ENCODE assay signal across 8 cellular contexts in genomic region chr1:109399326-109399957, GRCh38. TPM values are rescaled to one million over a fixed set of nuclear protein-coding genes. Genes with fewer than 3 reads are reported as not detected.
DNase-seq lines count a peak whose midpoint lies in the region; ATAC-seq, FAIRE-seq and TF ChIP-seq lines count a peak whose summit lies in the region.

No MANE protein-coding gene starts in this region.

- H3K27ac ChIP-seq in OCI-LY7 (ENCODE audit: low read depth, low read length, poor library complexity, severe bottlenecking) (no peak overlapping the region), HepG2 (ENCODE audit: extremely low read length, insufficient read depth, low read length) (peak overlapping the region; percentile 61)

- BruUV-seq in OCI-LY7 (replicated peaks; lab: Mats Ljungman, UMichigan): no TSS peak
- no TSS peak for BruUV-seq in HepG2 (replicated peaks; lab: Mats Ljungman, UMichigan)

- 53% methylated on average over 2 of the region's 2 CpGs for WGBS in HepG2 (ENCODE audit: low lambda C conversion rate)

- H3K27ac Mint-ChIP-seq in chondrocyte (ENCODE audit: unreplicated experiment): peak overlapping the region; percentile 55

- CTCF ChIA-PET in OCI-LY7 (lab: Charles Lee; ENCODE audit: unreplicated experiment) (interaction anchor here (0.5 to 2.6 kb wide), 5 partner anchors 116 to 532 kb away, joined by 3 to 12 read pairs (median 4); partner anchors contain the start of gene PSRC1), HepG2 (lab: Yijun Ruan, JAX; ENCODE audit: low intra/inter-chr PET ratio, low total read pairs) (interaction anchor here (1.3 to 4.5 kb wide), 3 partner anchors 122 to 160 kb away, joined by 4 to 76 read pairs (median 18); no protein-coding TSS in a partner anchor)

- no peak overlapping the region for H2AFZ ChIP-seq in OCI-LY7 (ENCODE audit: low read length)
- H2AFZ ChIP-seq in HepG2 (ENCODE audit: low read length): no peak overlapping the region

- H3K4me3 ChIP-seq in OCI-LY7 (ENCODE audit: low read depth, low read length, poor library complexity, severe bottlenecking): no peak overlapping the region
- H3K4me3 ChIP-seq in HepG2 (replicated peaks in 1 of 3; ENCODE audit: insufficient read depth in 1 of 3, low read depth in 2 of 3, low read length in 3 of 3): no peak overlapping the region

- H3K36me3 ChIP-seq in OCI-LY7 (ENCODE audit: insufficient read depth, low read length) (peaks cover 49% of the 10 kb centered on the region), HepG2 (replicated peaks in 1 of 2; ENCODE audit: control insufficient read depth in 1 of 2, insufficient read depth in 2 of 2, low read length in 2 of 2) (peaks cover 7 to 17% of the 10 kb centered on the region in 2 experiments; a peak in 4 of 5 replicates)

- no peaks in the 10 kb centered on the region for H3K9me3 Mint-ChIP-seq in chondrocyte (ENCODE audit: low read depth)

- TF ChIP-seq CTCF in OCI-LY7 (conservative IDR thresholded peaks at IDR 0.05; ENCODE audit: low read length) (peak; percentile 92), chondrocyte (IDR thresholded peaks at IDR 0.05) (peak; percentile 92), HepG2 (CRISPR knock-in tag; IDR thresholded peaks at IDR 0.05) (peak; percentile 69)

- intact Hi-C loops in OCI-LY7 (cut with micrococcal nuclease; ENCODE audit: unreplicated experiment) (loop anchor here (1.0 to 10.0 kb wide), 6 partner anchors 57 to 295 kb away; no protein-coding TSS in a partner anchor), HepG2 (cut with micrococcal nuclease; ENCODE audit: unreplicated experiment) (loop anchor here (1.0 to 10.0 kb wide), 3 partner anchors 47 to 305 kb away; partner anchors contain the start of gene TMEM167B)

- H3K9ac ChIP-seq in HepG2 (ENCODE audit: insufficient read depth, low read depth, low read length): no peak overlapping the region; the same call in 1 of the 2 replicates

- in situ Hi-C loops in HepG2 (cut with HindIII; ENCODE audit: extremely low pct_ligation_motif_present, low pct_unique_long_range_greater_than_20kb): no loop called here

- no peaks in the 10 kb centered on the region for H3K27me3 Mint-ChIP-seq in chondrocyte (ENCODE audit: low read depth)

- DNase-seq in Daoy (ENCODE audit: low read depth) (peak; percentile 63), Kasumi-1 (lab: John Stamatoyannopoulos, UW) (peak; percentile 76 to 89), OCI-LY7 (ENCODE audit: low spot score) (peak; percentile 77), chondrocyte (ENCODE audit: low spot score) (no peak), HepG2 (ENCODE audit: low spot score) (peak; percentile 72)

- H4K20me1 ChIP-seq in OCI-LY7 (ENCODE audit: insufficient read depth, low read length) (peaks cover 6% of the 10 kb centered on the region; the same call in 1 of the 2 replicates), HepG2 (ENCODE audit: insufficient read depth, low read length) (no peaks in the 10 kb centered on the region)

- H3K9me2 ChIP-seq in OCI-LY7 (ENCODE audit: insufficient read depth, low read length): no peaks in the 10 kb centered on the region

- H3K4me1 Mint-ChIP-seq in chondrocyte (ENCODE audit: low read depth): peaks cover 44% of the 10 kb centered on the region

- POLR2A ChIA-PET in OCI-LY7 (lab: Charles Lee) (interaction anchor here (0.6 to 6.4 kb wide), 8 partner anchors 8 to 300 kb away, joined by 3 to 55 read pairs (median 8); partner anchors contain the start of gene PSRC1), HepG2 (lab: Yijun Ruan, JAX) (interaction anchor here (0.7 to 2.7 kb wide), 7 partner anchors 93 to 186 kb away, joined by 3 to 25 read pairs (median 9); partner anchors contain the start of genes MYBPHL and SARS1)

- H3K79me2 ChIP-seq in OCI-LY7 (ENCODE audit: insufficient read depth, low read depth, low read length): peaks cover 30% of the 10 kb centered on the region; the same call in 1 of the 2 replicates
- H3K79me2 ChIP-seq in HepG2 (ENCODE audit: insufficient read depth, low read length): peaks cover 29% of the 10 kb centered on the region

- no peak for TF ChIP-seq POLR2A in HepG2 (IDR thresholded peaks at IDR 0.05; ENCODE audit: insufficient read depth in 1 of 2, low read depth in 2 of 2, low read length in 2 of 2)

- no peaks in the 10 kb centered on the region; a peak in 1 of 5 replicates for H3K27me3 ChIP-seq in HepG2 (ENCODE audit: control insufficient read depth in 1 of 2, insufficient read depth in 2 of 2, low read length in 2 of 2)

- peak; percentile 61; the same call in 1 of the 2 replicates for TF ChIP-seq RAD21 in HepG2 (CRISPR knock-in tag; IDR thresholded peaks at IDR 0.05)

- H3K36me3 Mint-ChIP-seq in chondrocyte (ENCODE audit: low read depth): peaks cover 1% of the 10 kb centered on the region

- ATAC-seq in HepG2 (no peak), HG02798 (IDR thresholded peaks at IDR 0.05; ENCODE audit: poor library complexity, unreplicated experiment) (no peak), HG03460 (IDR thresholded peaks at IDR 0.05; ENCODE audit: unreplicated experiment) (no peak), GM19397 (IDR thresholded peaks at IDR 0.05; ENCODE audit: unreplicated experiment) (no peak)

- peak; percentile 77 for FAIRE-seq in HepG2 (lab: Jason Lieb, UNC)

- H3K4me2 ChIP-seq in OCI-LY7 (ENCODE audit: low read length) (no peak overlapping the region), HepG2 (ENCODE audit: low read depth, low read length) (peak overlapping the region; percentile 80)

- TF ChIP-seq EP300 in HepG2 (IDR thresholded peaks at IDR 0.05; ENCODE audit: low read depth in 2 of 2, low read length in 2 of 2): no peak
- TF ChIP-seq EP300 in HepG2 (CRISPR knock-in tag; IDR thresholded peaks at IDR 0.05; ENCODE audit: borderline replicate concordance): no peak

- H3K4me1 ChIP-seq in OCI-LY7 (ENCODE audit: insufficient read depth, low read length, poor library complexity, severe bottlenecking): peaks cover 35% of the 10 kb centered on the region
- H3K4me1 ChIP-seq in HepG2 (ENCODE audit: insufficient read depth, low read length): peaks cover 33% of the 10 kb centered on the region

- no peak overlapping the region for H3K4me3 Mint-ChIP-seq in chondrocyte (ENCODE audit: unreplicated experiment)

- H3K9me3 ChIP-seq in OCI-LY7 (ENCODE audit: low read length): no peaks in the 10 kb centered on the region
- H3K9me3 ChIP-seq in HepG2 (ENCODE audit: low read length): no peaks in the 10 kb centered on the region

RNA-seq across cellular contexts. Expression of gene SORT1, which starts 1.7 kb away (rescaled TPM):
- total RNA-seq in Daoy (2014; rRNA removed; shearing (Covaris generic)): 14.1 and 16.3 TPM in 2 replicates
- total RNA-seq in OCI-LY7 (2014; rRNA removed; shearing (Covaris generic)): 16.2 and 21.8 TPM in 2 replicates
- total RNA-seq in OCI-LY7 (2022) (40.8 and 45.5 TPM in 2 replicates), chondrocyte (84.1 to 107 TPM (median 107 TPM) in 3 replicates), HepG2 (2016; rRNA removed; fragmentation: Illumina TruSeq; extraction: Trizol) (32.4 and 35.3 TPM in 2 replicates)
- 4.0 and 6.4 TPM in 2 replicates for total RNA-seq in HepG2 (2016; cell fraction: cytosol; rRNA removed; fragmentation: Illumina TruSeq; extraction: Trizol; ENCODE audit: low read depth)
- total RNA-seq in HepG2 (2016; cell fraction: insoluble cytoplasmic fraction; rRNA removed; fragmentation: Illumina TruSeq; extraction: Trizol): 31.2 and 35.2 TPM in 2 replicates
- 17.0 and 17.8 TPM in 2 replicates for total RNA-seq in HepG2 (2016; cell fraction: membrane; rRNA removed; fragmentation: Illumina TruSeq; extraction: Trizol)
- 54.6 and 67.3 TPM in 2 replicates for total RNA-seq in HepG2 (2016; cell fraction: nucleus; rRNA removed; fragmentation: Illumina TruSeq; extraction: Trizol)
- 79.7 and 93.0 TPM in 2 replicates for polyA plus RNA-seq in HepG2 (2011; rRNA removed)
- polyA plus RNA-seq in HepG2 (2011; cell fraction: cytosol; rRNA removed): 58.6 and 75.5 TPM in 2 replicates
- polyA plus RNA-seq in HepG2 (2011; cell fraction: nucleus; rRNA removed): 47.3 and 51.2 TPM in 2 replicates
- 53.6 and 75.8 TPM in 2 replicates for polyA plus RNA-seq in HepG2 (2012)
- polyA plus RNA-seq in HepG2 (2016; cell fraction: cytosol; fragmentation: Illumina TruSeq; extraction: Trizol; ENCODE audit: low read depth): 4.5 and 5.4 TPM in 2 replicates
- polyA plus RNA-seq in HepG2 (2016; cell fraction: insoluble cytoplasmic fraction; fragmentation: Illumina TruSeq; extraction: Trizol; ENCODE audit: low read depth): 22.3 and 23.2 TPM in 2 replicates
- polyA plus RNA-seq in HepG2 (2016; cell fraction: membrane; fragmentation: Illumina TruSeq; extraction: Trizol; ENCODE audit: low read depth): 7.2 and 8.4 TPM in 2 replicates
- polyA plus RNA-seq in HepG2 (2016; cell fraction: nucleus; fragmentation: Illumina TruSeq; extraction: Trizol; ENCODE audit: insufficient read depth, low read depth): 51.7 and 52.8 TPM in 2 replicates
- 110 and 520 TPM in 2 replicates for polyA minus RNA-seq in HepG2 (2011; rRNA and poly(A)+ RNA removed; ENCODE audit: low replicate concordance)
- 104 and 121 TPM in 2 replicates for polyA minus RNA-seq in HepG2 (2011; cell fraction: cytosol; rRNA and poly(A)+ RNA removed)
- polyA minus RNA-seq in HepG2 (2011; cell fraction: nucleus; rRNA and poly(A)+ RNA removed): 157 and 174 TPM in 2 replicates

RNA-seq across cellular contexts. Expression of gene PSMA5, which starts 26.8 kb away (rescaled TPM):
- total RNA-seq in Daoy (2014; rRNA removed; shearing (Covaris generic)): 218 and 382 TPM in 2 replicates
- 46.3 and 53.3 TPM in 2 replicates for total RNA-seq in OCI-LY7 (2014; rRNA removed; shearing (Covaris generic))
- total RNA-seq in OCI-LY7 (2022): 141 and 152 TPM in 2 replicates
- 80.2 to 90.5 TPM (median 84.3 TPM) in 3 replicates for total RNA-seq in chondrocyte
- total RNA-seq in HepG2 (2016; rRNA removed; fragmentation: Illumina TruSeq; extraction: Trizol): 169 and 261 TPM in 2 replicates
- 27.2 TPM in 2 replicates for total RNA-seq in HepG2 (2016; cell fraction: cytosol; rRNA removed; fragmentation: Illumina TruSeq; extraction: Trizol; ENCODE audit: low read depth)
- 163 and 273 TPM in 2 replicates for total RNA-seq in HepG2 (2016; cell fraction: insoluble cytoplasmic fraction; rRNA removed; fragmentation: Illumina TruSeq; extraction: Trizol)
- total RNA-seq in HepG2 (2016; cell fraction: membrane; rRNA removed; fragmentation: Illumina TruSeq; extraction: Trizol): 67.3 and 70.0 TPM in 2 replicates
- 61.3 and 63.7 TPM in 2 replicates for total RNA-seq in HepG2 (2016; cell fraction: nucleus; rRNA removed; fragmentation: Illumina TruSeq; extraction: Trizol)
- 116 and 140 TPM in 2 replicates for polyA plus RNA-seq in HepG2 (2011; rRNA removed)
- 101 and 134 TPM in 2 replicates for polyA plus RNA-seq in HepG2 (2011; cell fraction: cytosol; rRNA removed)
- polyA plus RNA-seq in HepG2 (2011; cell fraction: nucleus; rRNA removed): 32.2 and 45.1 TPM in 2 replicates
- polyA plus RNA-seq in HepG2 (2012): 119 TPM in 2 replicates
- 38.3 and 40.3 TPM in 2 replicates for polyA plus RNA-seq in HepG2 (2016; cell fraction: cytosol; fragmentation: Illumina TruSeq; extraction: Trizol; ENCODE audit: low read depth)
- 219 and 228 TPM in 2 replicates for polyA plus RNA-seq in HepG2 (2016; cell fraction: insoluble cytoplasmic fraction; fragmentation: Illumina TruSeq; extraction: Trizol; ENCODE audit: low read depth)
- 48.3 and 52.7 TPM in 2 replicates for polyA plus RNA-seq in HepG2 (2016; cell fraction: membrane; fragmentation: Illumina TruSeq; extraction: Trizol; ENCODE audit: low read depth)
- 72.2 and 82.4 TPM in 2 replicates for polyA plus RNA-seq in HepG2 (2016; cell fraction: nucleus; fragmentation: Illumina TruSeq; extraction: Trizol; ENCODE audit: insufficient read depth, low read depth)
- polyA minus RNA-seq in HepG2 (2011; rRNA and poly(A)+ RNA removed; ENCODE audit: low replicate concordance): 42.3 and 110 TPM in 2 replicates
- 54.0 and 56.2 TPM in 2 replicates for polyA minus RNA-seq in HepG2 (2011; cell fraction: cytosol; rRNA and poly(A)+ RNA removed)
- polyA minus RNA-seq in HepG2 (2011; cell fraction: nucleus; rRNA and poly(A)+ RNA removed): 52.7 and 59.6 TPM in 2 replicates
